In genomic region chr13:75635621-75636338, GRCh38 we compare ENCODE assay signal across 8 cellular contexts. TPM values are rescaled to one million over a fixed set of nuclear protein-coding genes. Genes with fewer than 3 reads are reported as not detected.
DNase-seq lines count a peak whose midpoint lies in the region; ATAC-seq and TF ChIP-seq lines count a peak whose summit lies in the region.

LMO7 (plus strand) TSS chr13:75636330; CDS start chr13:75636658, 328 bp downstream.

- 1% methylated on average over 74 to 86 of the region's 86 CpGs for WGBS in esophagus, 2 donors
- 1% methylated on average over 32 of the region's 86 CpGs for WGBS in suprapubic skin

- TF ChIP-seq CTCF in suprapubic skin (IDR thresholded peaks at IDR 0.05) = no peak

- peak within 1 kb of the TSS in 1 of 2 donors; percentile 47 for H3K27ac ChIP-seq in esophagus (ENCODE audit: low read depth in 2 of 2, low read length in 1 of 2)
- peak within 1 kb of the TSS; percentile 67 for H3K27ac ChIP-seq in suprapubic skin

- DNase-seq in DMS153 treated with DMSO at 0.1 percent for 48 hours (lab: John Stamatoyannopoulos, UW; ENCODE audit: unreplicated experiment) (peak; percentile 8), DMS153 (lab: John Stamatoyannopoulos, UW) (no peak), NCI-H146 (lab: John Stamatoyannopoulos, UW) (peak; percentile 83), activated T-cell treated with anti-CD3 and anti-CD28 coated beads for 1 hour (ENCODE audit: low read depth) (peak; percentile 19), myocyte (ENCODE audit: low read depth) (peak; percentile 73), suprapubic skin (ENCODE audit: low spot score in 2 of 2) (peak; percentile 70 to 84)

- H3K4me3 ChIP-seq in esophagus (ENCODE audit: low read depth in 1 of 2, low read length in 2 of 2) = peak within 1 kb of the TSS; percentile 62 to 71
- peak within 1 kb of the TSS; percentile 84 for H3K4me3 ChIP-seq in suprapubic skin

- H3K4me1 ChIP-seq in esophagus (ENCODE audit: control insufficient read depth in 2 of 2, insufficient read depth in 2 of 2, low read length in 1 of 2) (peaks cover 4 to 9% of the 10 kb centered on the region in 2 donors), suprapubic skin (peaks cover 33% of the 10 kb centered on the region)

- H3K36me3 ChIP-seq in esophagus (ENCODE audit: control insufficient read depth in 2 of 2, insufficient read depth in 2 of 2, low read length in 1 of 2) = no peaks in the 10 kb centered on the region
- no peaks in the 10 kb centered on the region for H3K36me3 ChIP-seq in suprapubic skin

- no peak for TF ChIP-seq EP300 in suprapubic skin (IDR thresholded peaks at IDR 0.05)

- TF ChIP-seq POLR2A in suprapubic skin (IDR thresholded peaks at IDR 0.05) = no peak

- no peaks in the 10 kb centered on the region for H3K9me3 ChIP-seq in esophagus (ENCODE audit: control insufficient read depth in 2 of 2, insufficient read depth in 1 of 2, low read depth in 1 of 2, low read length in 1 of 2)
- H3K9me3 ChIP-seq in suprapubic skin = no peaks in the 10 kb centered on the region

- ATAC-seq in HG02588 (IDR thresholded peaks at IDR 0.05; ENCODE audit: unreplicated experiment) = peak; percentile 60

- H3K27me3 ChIP-seq in esophagus (ENCODE audit: control insufficient read depth in 1 of 2, insufficient read depth in 2 of 2, low read length in 2 of 2) (no peaks in the 10 kb centered on the region), suprapubic skin (no peaks in the 10 kb centered on the region)

RNA-seq across cellular contexts. Expression of gene LMO7, which starts in this region (rescaled TPM):
- 100 to 1,000 TPM; 115 to 253 TPM for polyA plus RNA-seq in esophagus
- 1,016 and 1,227 TPM in 2 replicates for total RNA-seq in myocyte
- polyA plus RNA-seq in myocyte (2012) = 380 TPM
- 100 to 1,000 TPM in 1 of 4 donors, 10 to 100 TPM in 3; 75.2 to 127 (median 87.0) TPM for total RNA-seq in suprapubic skin
